ENCODE assay signal across 20 cellular contexts in genomic region chr4:37902738-37903693, GRCh38. TPM values are rescaled to one million over a fixed set of nuclear protein-coding genes. Genes with fewer than 3 reads are reported as not detected.
DNase-seq lines count a peak whose midpoint lies in the region; ATAC-seq, FAIRE-seq and TF ChIP-seq lines count a peak whose summit lies in the region.
"Had no signal": no experiment of that assay in that cellular context is flagged by ENCODE, and none has a peak within 500 bp of the region (broad histone marks: within the 10 kb centered on the region; RNA-seq: fewer than 3 reads in every experiment).

No MANE protein-coding gene starts in this region.

- H3K79me2 ChIP-seq in K562 (ENCODE audit: control insufficient read depth, insufficient read depth, low read length) = no peaks in the 10 kb centered on the region
- no peaks in the 10 kb centered on the region for H3K79me2 ChIP-seq in trophoblast cell (ENCODE audit: control insufficient read depth, insufficient read depth, low read length, poor library complexity)

- TF ChIP-seq POLR2A in K562 (conservative IDR thresholded peaks at IDR 0.05) = no peak

- no peaks in the 10 kb centered on the region for H3K9me3 Mint-ChIP-seq in activated CD4-positive, alpha-beta T cell treated with anti-CD3 and anti-CD28 coated beads for 36 hours (ENCODE audit: low read depth)
- H3K9me3 Mint-ChIP-seq: GM23338, HFFc6 had no signal

- H3K18ac ChIP-seq in trophoblast cell (ENCODE audit: low read length) = no peak overlapping the region

- H3K4ac ChIP-seq in trophoblast cell (ENCODE audit: low read depth, low read length) = no peak overlapping the region

- CTCF ChIA-PET in HEK293 (lab: Yijun Ruan, JAX) = interaction anchor here (1.0 kb wide), 1 partner anchor 59 kb away, joined by 3 read pairs; no protein-coding TSS in a partner anchor
- CTCF ChIA-PET in K562 (lab: Yijun Ruan, JAX; ENCODE audit: low intra/inter-chr PET ratio) = no interaction called here
- CTCF ChIA-PET in activated CD4-positive, alpha-beta T cell treated with anti-CD3 and anti-CD28 coated beads for 36 hours (lab: Charles Lee) = interaction anchor here (1.2 kb wide), 1 partner anchor 448 kb away, joined by 4 read pairs; no protein-coding TSS in a partner anchor

- DNase-seq in K562 (ENCODE audit: extremely low read depth in 1 of 4, low spot score in 3 of 4) (no peak), trophoblast cell (peak; percentile 18 to 76), NCI-H1694 (lab: John Stamatoyannopoulos, UW) (no peak)
- no peak for DNase-seq in activated CD4-positive, alpha-beta T cell treated with anti-CD3 and anti-CD28 coated beads for 36 hours
- DNase-seq: BE2C; CD4-positive, alpha-beta memory T cell; DMS79 treated with DMSO at 0.1 percent for 48 hours; EL; HFFc6 had no signal

- no peak overlapping the region for H3K9ac ChIP-seq in K562 (ENCODE audit: insufficient read depth in 1 of 2, low read depth in 2 of 2, low read length in 2 of 2)
- H3K9ac ChIP-seq in liver (ENCODE audit: low read depth in 1 of 2, low read length in 2 of 2) = no peak overlapping the region
- no peak overlapping the region for H3K9ac ChIP-seq in trophoblast cell (ENCODE audit: low read length)

- no peak overlapping the region for H3K23ac ChIP-seq in trophoblast cell (ENCODE audit: low read length)

- H2BK120ac ChIP-seq in trophoblast cell (ENCODE audit: insufficient read depth, low read length, poor library complexity) = no peak overlapping the region

- H3K36me3 ChIP-seq in HEK293 (ENCODE audit: control insufficient read depth in 2 of 2, insufficient read depth in 1 of 2, low read length in 2 of 2) (no peaks in the 10 kb centered on the region), K562 (ENCODE audit: control insufficient read depth, insufficient read depth, low read length) (no peaks in the 10 kb centered on the region), liver (ENCODE audit: control insufficient read depth in 4 of 4, insufficient read depth in 3 of 4, low read depth in 1 of 4, low read length in 3 of 4) (peaks cover 0 to 2% (median 0%) of the 10 kb centered on the region in 4 donors), trophoblast cell (ENCODE audit: control insufficient read depth in 1 of 2, insufficient read depth in 2 of 2, low read length in 2 of 2) (no peaks in the 10 kb centered on the region)
- H3K36me3 ChIP-seq: BE2C, HAP-1 had no signal

- H3K9me1 ChIP-seq in K562 (ENCODE audit: control insufficient read depth, insufficient read depth, low read length) = no peaks in the 10 kb centered on the region

- H2BK12ac ChIP-seq in trophoblast cell (ENCODE audit: low read length) = no peak overlapping the region

- in situ Hi-C loops in K562 (cut with MboI) = no loop called here

- H3K14ac ChIP-seq in trophoblast cell (ENCODE audit: low read length) = no peak overlapping the region

- H4K91ac ChIP-seq in trophoblast cell (ENCODE audit: low read depth, low read length) = no peak overlapping the region

- H3K27me3 ChIP-seq in K562 (ENCODE audit: control insufficient read depth in 2 of 2, insufficient read depth in 2 of 2, low read length in 2 of 2) = peaks cover 21 to 34% of the 10 kb centered on the region in 2 experiments
- no peaks in the 10 kb centered on the region for H3K27me3 ChIP-seq in liver (ENCODE audit: control insufficient read depth in 4 of 4, insufficient read depth in 4 of 4, low read length in 3 of 4)
- H3K27me3 ChIP-seq in trophoblast cell (ENCODE audit: insufficient read depth, low read length) = no peaks in the 10 kb centered on the region

- H4K12ac ChIP-seq in trophoblast cell (ENCODE audit: low read depth, low read length) = no peak overlapping the region

- no peak overlapping the region for H3K27ac Mint-ChIP-seq in activated CD4-positive, alpha-beta T cell treated with anti-CD3 and anti-CD28 coated beads for 36 hours
- H3K27ac Mint-ChIP-seq: HFFc6 had no signal

- H3K4me2 ChIP-seq in K562 (ENCODE audit: insufficient read depth, low read length) (no peak overlapping the region), trophoblast cell (ENCODE audit: low read length) (no peak overlapping the region)

- TF ChIP-seq RAD21 in K562 (CRISPR knock-in tag; conservative IDR thresholded peaks at IDR 0.05 in 1 of 2, IDR thresholded peaks at IDR 0.05 in 1 of 2) (no peak), liver (IDR thresholded peaks at IDR 0.05) (no peak)

- 0% methylated on average over 9 of the region's 9 CpGs for WGBS in K562 (ENCODE audit: insufficient coverage, low coverage, missing lambda C conversion rate)
- WGBS in liver = 47% methylated on average over 9 of the region's 9 CpGs
- whole genome bisulfite sequencing in trophoblast cell (ENCODE audit: extremely low coverage, insufficient coverage, insufficient read length) = no CpG with 5 or more reads among the region's 9 CpGs

- ATAC-seq in K562 (no peak), GM18517 (IDR thresholded peaks at IDR 0.05; ENCODE audit: unreplicated experiment) (no peak), HG03108 (IDR thresholded peaks at IDR 0.05; ENCODE audit: unreplicated experiment) (no peak)
- no peak for ATAC-seq in activated CD4-positive, alpha-beta T cell treated with anti-CD3 and anti-CD28 coated beads for 36 hours
- ATAC-seq: GM23338 had no signal

- no peak overlapping the region for H3K27ac ChIP-seq in HEK293 (ENCODE audit: extremely low read depth, low read depth, low read length)
- H3K27ac ChIP-seq in K562 (ENCODE audit: extremely low read depth, low read depth, low read length) = no peak overlapping the region
- no peak overlapping the region for H3K27ac ChIP-seq in liver (ENCODE audit: low read depth in 1 of 2, low read length in 2 of 2)
- no peak overlapping the region for H3K27ac ChIP-seq in trophoblast cell (ENCODE audit: low read depth, low read length)
- H3K27ac ChIP-seq: C4-2B had no signal

- FAIRE-seq in K562 (lab: Jason Lieb, UNC) = no peak
- FAIRE-seq: A204.1, G401.6, HTR-8/SVneo had no signal

- TF ChIP-seq EP300 in K562 (IDR thresholded peaks at IDR 0.05; ENCODE audit: low read length) = no peak

- H3K36me3 Mint-ChIP-seq in activated CD4-positive, alpha-beta T cell treated with anti-CD3 and anti-CD28 coated beads for 36 hours (ENCODE audit: low read depth) = peaks cover 19% of the 10 kb centered on the region

- no peak overlapping the region for H2AFZ ChIP-seq in K562 (ENCODE audit: low read depth, low read length)
- no peak overlapping the region for H2AFZ ChIP-seq in trophoblast cell (ENCODE audit: insufficient read depth, low read length, poor library complexity)
- H2AFZ ChIP-seq: GM23338 had no signal

- no TSS peak for BruUV-seq in K562 (replicated peaks; lab: Mats Ljungman, UMichigan)

- POLR2A ChIA-PET in HEK293 (lab: Yijun Ruan, JAX) = no interaction called here
- POLR2A ChIA-PET in K562 (lab: Yijun Ruan, JAX) = no interaction called here
- POLR2A ChIA-PET in activated CD4-positive, alpha-beta T cell treated with anti-CD3 and anti-CD28 coated beads for 36 hours (lab: Charles Lee) = no interaction called here

- intact Hi-C loops in K562 (cut with micrococcal nuclease) = no loop called here
- intact Hi-C loops in activated CD4-positive, alpha-beta T cell treated with anti-CD3 and anti-CD28 coated beads for 36 hours (cut with DNase I, micrococcal nuclease) = no loop called here

- TF ChIP-seq CTCF in HEK293 (tag by site-specific recombination; IDR thresholded peaks at IDR 0.05) (no peak), K562 (IDR thresholded peaks at IDR 0.05 in 2 of 3, conservative IDR thresholded peaks at IDR 0.05 in 1 of 3; ENCODE audit: insufficient read depth in 2 of 3, low read depth in 1 of 3, low read length in 3 of 3) (no peak), liver (IDR thresholded peaks at IDR 0.05; ENCODE audit: low read depth, low read length, missing input control) (no peak)

- H3K79me1 ChIP-seq in trophoblast cell (ENCODE audit: low read length) = no peaks in the 10 kb centered on the region

- H3K4me1 Mint-ChIP-seq in activated CD4-positive, alpha-beta T cell treated with anti-CD3 and anti-CD28 coated beads for 36 hours = peaks cover 32% of the 10 kb centered on the region

- H3K27me3 Mint-ChIP-seq in activated CD4-positive, alpha-beta T cell treated with anti-CD3 and anti-CD28 coated beads for 36 hours = no peaks in the 10 kb centered on the region
- H3K27me3 Mint-ChIP-seq: CD4-positive, alpha-beta memory T cell had no signal

- H3K4me3 Mint-ChIP-seq in activated CD4-positive, alpha-beta T cell treated with anti-CD3 and anti-CD28 coated beads for 36 hours = no peak overlapping the region
- H3K4me3 Mint-ChIP-seq: GM23338, HFFc6 had no signal

- H3K4me3 ChIP-seq in HEK293 (ENCODE audit: low read depth, low read length) (no peak overlapping the region), K562 (no peak overlapping the region), liver (ENCODE audit: low read depth in 1 of 3, low read length in 3 of 3) (no peak overlapping the region), trophoblast cell (ENCODE audit: low read depth, low read length) (no peak overlapping the region)
- H3K4me3 ChIP-seq: GM23338, HAP-1 had no signal

- H3K9me3 ChIP-seq in HEK293 (ENCODE audit: control insufficient read depth, insufficient read depth, low read depth, low read length) = no peaks in the 10 kb centered on the region
- H3K9me3 ChIP-seq in K562 (replicated peaks; ENCODE audit: control insufficient read depth, insufficient read depth, low read depth, low read length) = no peaks in the 10 kb centered on the region
- H3K9me3 ChIP-seq in liver (ENCODE audit: control insufficient read depth in 4 of 4, low read length in 3 of 4) = no peaks in the 10 kb centered on the region
- H3K9me3 ChIP-seq in trophoblast cell (ENCODE audit: insufficient read depth, low read depth, low read length) = no peaks in the 10 kb centered on the region
- H3K9me3 ChIP-seq: BE2C, HAP-1 had no signal

- no peak overlapping the region for H2AK5ac ChIP-seq in trophoblast cell (ENCODE audit: low read length)

- H4K8ac ChIP-seq in trophoblast cell (ENCODE audit: low read depth, low read length) = no peak overlapping the region

- H3K4me1 ChIP-seq in HEK293 (ENCODE audit: control insufficient read depth, insufficient read depth, low read length) (peaks cover 7% of the 10 kb centered on the region), K562 (replicated peaks in 1 of 2; ENCODE audit: control insufficient read depth in 2 of 2, insufficient read depth in 2 of 2, low read length in 2 of 2) (peaks cover 0 to 4% of the 10 kb centered on the region in 2 experiments; a peak in 1 of 5 replicates), liver (ENCODE audit: control insufficient read depth in 4 of 4, insufficient read depth in 4 of 4, low read length in 3 of 4) (peaks cover 6 to 29% (median 27%) of the 10 kb centered on the region in 4 donors), trophoblast cell (ENCODE audit: control insufficient read depth in 1 of 2, insufficient read depth in 2 of 2, low read length in 2 of 2) (peaks cover 0 to 2% of the 10 kb centered on the region in 2 experiments)
- H3K4me1 ChIP-seq: BE2C had no signal

- H2BK5ac ChIP-seq in trophoblast cell (ENCODE audit: low read depth, low read length, poor library complexity) = no peak overlapping the region

- H4K20me1 ChIP-seq in K562 (replicated peaks; ENCODE audit: control insufficient read depth, insufficient read depth, low read length) = no peaks in the 10 kb centered on the region

RNA-seq across cellular contexts. Expression of gene TBC1D1, which starts 12.1 kb away (rescaled TPM):
- total RNA-seq in K562 (2011; cell fraction: chromatin; rRNA removed; ENCODE audit: low replicate concordance) = 5.8 and 11.4 TPM in 2 replicates
- total RNA-seq in K562 (2011; cell fraction: nucleolus; rRNA removed) = 3.0 and 4.2 TPM in 2 replicates
- 5.2 and 6.4 TPM in 2 replicates for total RNA-seq in K562 (2011; cell fraction: nucleoplasm; rRNA removed)
- total RNA-seq in K562 (2014; rRNA removed) (11.7 and 13.7 TPM in 2 replicates), K562 (2014; rRNA removed; fragmentation: Illumina TruSeq; extraction: Trizol) (8.8 and 10.6 TPM in 2 replicates), K562 (2015; rRNA removed; fragmentation: Illumina TruSeq; extraction: Trizol) (7.1 and 7.2 TPM in 2 replicates), K562 (2021) (10.2 and 11.1 TPM in 2 replicates), liver (10 to 100 TPM; 25.5 to 41.4 TPM)
- polyA plus RNA-seq in K562 (2011; rRNA removed) (14.2 and 29.3 TPM in 2 replicates), K562 (2014; fragmentation: Illumina TruSeq; extraction: Trizol) (8.7 and 9.0 TPM in 2 replicates), K562 (2014; fragmentation: Nextera tagmentation; extraction: Ambion mirVana) (1 to 10 TPM in 1 of 2 experiments, under 1 TPM in 1; 0.59 to 1.1 TPM), K562 (2014; rRNA removed) (11.4 and 12.0 TPM in 2 replicates), liver (10 to 100 TPM; 15.6 to 16.4 TPM)
- polyA plus RNA-seq in K562 (2011; cell fraction: cytosol; rRNA removed) = 14.8 and 29.8 TPM in 2 replicates
- polyA plus RNA-seq in K562 (2011; cell fraction: nucleus; rRNA removed) = 8.4 and 17.4 TPM in 2 replicates
- 8.0 and 9.7 TPM in 2 replicates for polyA plus RNA-seq in K562 (2012)
- polyA minus RNA-seq in K562 (2011; rRNA and poly(A)+ RNA removed) = 20.7 and 34.1 TPM in 2 replicates
- polyA minus RNA-seq in K562 (2011; cell fraction: cytosol; rRNA and poly(A)+ RNA removed) = 16.0 and 26.5 TPM in 2 replicates
- 7.3 and 19.0 TPM in 2 replicates for polyA minus RNA-seq in K562 (2011; cell fraction: nucleus; rRNA and poly(A)+ RNA removed)
- 148 and 163 TPM in 2 replicates for polyA plus RNA-seq in trophoblast cell (2013)
- 10 to 100 TPM; 60.8 to 71.8 TPM for total RNA-seq in activated CD4-positive, alpha-beta T cell treated with anti-CD3 and anti-CD28 coated beads for 36 hours

RNA-seq across cellular contexts. Expression of gene PTTG2, which starts 57.2 kb away (rescaled TPM):
- not detected in 2 replicates for total RNA-seq in K562 (2011; cell fraction: chromatin; rRNA removed; ENCODE audit: low replicate concordance)
- total RNA-seq in K562 (2011; cell fraction: nucleolus; rRNA removed) = not detected in 2 replicates
- not detected in 2 replicates for total RNA-seq in K562 (2011; cell fraction: nucleoplasm; rRNA removed)
- total RNA-seq in K562 (2014; rRNA removed) = not detected in 2 replicates
- not detected in 2 replicates for total RNA-seq in K562 (2014; rRNA removed; fragmentation: Illumina TruSeq; extraction: Trizol)
- not detected in 2 replicates for total RNA-seq in K562 (2015; rRNA removed; fragmentation: Illumina TruSeq; extraction: Trizol)
- total RNA-seq in K562 (2021) = not detected in 2 replicates
- polyA plus RNA-seq in K562 (2011; rRNA removed) = not detected in 2 replicates
- polyA plus RNA-seq in K562 (2011; cell fraction: cytosol; rRNA removed) = not detected in 2 replicates
- not detected in 2 replicates for polyA plus RNA-seq in K562 (2011; cell fraction: nucleus; rRNA removed)
- not detected in 2 replicates for polyA plus RNA-seq in K562 (2012)
- not detected in 2 replicates for polyA plus RNA-seq in K562 (2014; fragmentation: Illumina TruSeq; extraction: Trizol)
- polyA plus RNA-seq in K562 (2014; fragmentation: Nextera tagmentation; extraction: Ambion mirVana) = not detected
- not detected in 2 replicates for polyA plus RNA-seq in K562 (2014; rRNA removed)
- polyA minus RNA-seq in K562 (2011; rRNA and poly(A)+ RNA removed) = not detected in 2 replicates
- not detected in 2 replicates for polyA minus RNA-seq in K562 (2011; cell fraction: cytosol; rRNA and poly(A)+ RNA removed)
- polyA minus RNA-seq in K562 (2011; cell fraction: nucleus; rRNA and poly(A)+ RNA removed) = not detected in 2 replicates
- total RNA-seq in liver = under 1 TPM in 1 of 2 donors, not detected in 1; 0.92 TPM
- under 1 TPM in 1 of 2 donors, not detected in 1; 0.24 TPM for polyA plus RNA-seq in liver
- not detected in 2 replicates for polyA plus RNA-seq in trophoblast cell (2013)
- total RNA-seq in activated CD4-positive, alpha-beta T cell treated with anti-CD3 and anti-CD28 coated beads for 36 hours = not detected
- total RNA-seq: GM23338, HFFc6 had no signal
- polyA plus RNA-seq: AG04450; CD4-positive, alpha-beta memory T cell had no signal

Comparison
In these comparisons a context has a peak if more than half of its experiments do, and no peak if none do; other contexts are left out.
1. DNase-seq: peak in trophoblast cell (2 of 2); none in K562 (0 of 4), NCI-H1694 (single experiment) and activated CD4-positive, alpha-beta T cell treated with anti-CD3 and anti-CD28 coated beads for 36 hours (single experiment).
2. Of the 44 proteins assayed by ChIP-seq in both K562 and HEK293: peak only in K562: none; only in HEK293: TRIM28; in both: none; in neither: 43.